13 cellular contexts compared by ENCODE assay signal in the genomic region with DNA sequence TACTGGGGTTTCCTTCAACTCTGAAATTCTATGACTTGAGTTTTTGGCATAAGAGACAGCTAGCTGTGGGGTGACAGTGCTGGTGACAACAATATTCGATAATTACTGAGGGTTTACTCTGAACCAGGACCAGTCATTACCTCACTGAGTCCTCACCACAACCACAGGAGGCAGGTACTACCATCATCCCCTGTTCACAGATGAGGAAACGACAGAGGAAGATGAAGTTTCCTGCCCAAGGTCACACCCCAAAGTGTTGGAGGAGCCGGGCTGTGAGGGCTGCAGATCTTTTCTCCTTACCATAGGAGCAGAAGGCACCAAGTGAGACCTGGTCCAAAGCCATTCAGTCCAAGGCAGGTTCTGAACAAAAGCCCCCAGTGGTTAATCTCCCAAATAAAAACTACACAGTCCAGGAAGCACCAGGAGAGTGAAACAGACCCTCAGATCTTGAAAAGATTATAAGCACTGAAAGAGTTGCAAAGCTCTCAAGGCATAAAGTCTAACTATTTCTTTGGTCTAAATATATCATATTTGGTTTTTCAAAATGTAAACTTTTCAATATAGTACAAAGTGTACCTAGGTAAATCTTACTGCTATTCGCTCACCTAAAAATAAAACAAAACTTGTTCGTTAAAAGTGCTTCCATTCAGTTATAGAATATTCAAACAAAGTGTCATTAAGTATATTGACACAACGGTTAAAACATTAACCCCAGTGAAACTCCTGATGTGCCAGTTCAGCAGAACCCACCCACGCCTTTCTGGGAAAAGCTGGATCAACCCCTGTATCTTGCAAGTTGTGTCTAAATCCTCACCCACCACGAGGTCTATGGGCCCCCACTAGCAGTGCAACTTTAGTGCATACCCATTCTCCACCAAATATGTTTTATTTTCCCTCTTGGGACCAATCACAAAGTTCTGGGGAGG.
A peak's percentile ranks its signal among the peaks of the same experiment; 100 is the strongest.
DNase-seq lines count a peak whose midpoint lies in the region; ATAC-seq, FAIRE-seq and TF ChIP-seq lines count a peak whose summit lies in the region.
"Had no signal": no experiment of that assay in that cellular context is flagged by ENCODE, and none has a peak within 500 bp of the region (broad histone marks: within the 10 kb centered on the region; RNA-seq: fewer than 3 reads in every experiment).

No MANE protein-coding gene starts in this region.

- peak; percentile 22 for ATAC-seq in HG02678 (IDR thresholded peaks at IDR 0.05; ENCODE audit: unreplicated experiment)
- ATAC-seq in activated CD8-positive, alpha-beta T cell treated with anti-CD3 and anti-CD28 coated beads for 36 hours: peak; percentile 94

- peaks cover 5% of the 10 kb centered on the region for H3K4me1 Mint-ChIP-seq in activated CD8-positive, alpha-beta T cell treated with anti-CD3 and anti-CD28 coated beads for 36 hours (ENCODE audit: low read depth)

- no peak overlapping the region for H3K27ac Mint-ChIP-seq in activated CD8-positive, alpha-beta T cell treated with anti-CD3 and anti-CD28 coated beads for 36 hours
- H3K27ac Mint-ChIP-seq: immature natural killer cell had no signal

- peaks cover 23 to 27% of the 10 kb centered on the region in 2 donors for H3K4me1 ChIP-seq in small intestine (ENCODE audit: control insufficient read depth in 2 of 2, insufficient read depth in 1 of 2, low read depth in 1 of 2, low read length in 1 of 2)
- H3K4me1 ChIP-seq: prostate gland had no signal

- H3K27me3 ChIP-seq in small intestine (ENCODE audit: control insufficient read depth in 2 of 2, insufficient read depth in 2 of 2, low read length in 2 of 2): no peaks in the 10 kb centered on the region
- H3K27me3 ChIP-seq in MG63: no peaks in the 10 kb centered on the region

- DNase-seq in DMS53 (lab: John Stamatoyannopoulos, UW): peak; percentile 39
- DNase-seq in DMS53 treated with DMSO at 0.1 percent for 48 hours (lab: John Stamatoyannopoulos, UW; ENCODE audit: unreplicated experiment): no peak
- peak; percentile 68 for DNase-seq in activated CD8-positive, alpha-beta T cell treated with anti-CD3 and anti-CD28 coated beads for 36 hours
- peak; percentile 63 for DNase-seq in small intestine
- no peak for DNase-seq in foreskin fibroblast
- no peak for DNase-seq in MG63
- DNase-seq in SIG-M5 (lab: John Stamatoyannopoulos, UW): no peak
- DNase-seq: 8988T, immature natural killer cell, NCI-H774 had no signal

- 12 to 56% (median 30%) methylated on average over 8 of the region's 8 CpGs for WGBS in small intestine, 3 donors

- no peak for TF ChIP-seq CTCF in activated CD8-positive, alpha-beta T cell treated with anti-CD3 and anti-CD28 coated beads for 36 hours (IDR thresholded peaks at IDR 0.05)
- no peak for TF ChIP-seq CTCF in foreskin fibroblast (IDR thresholded peaks at IDR 0.05; ENCODE audit: low read depth, low read length)

- H3K36me3 Mint-ChIP-seq in activated CD8-positive, alpha-beta T cell treated with anti-CD3 and anti-CD28 coated beads for 36 hours (ENCODE audit: low read depth): no peaks in the 10 kb centered on the region
- H3K36me3 Mint-ChIP-seq: immature natural killer cell had no signal

- H3K27me3 Mint-ChIP-seq in activated CD8-positive, alpha-beta T cell treated with anti-CD3 and anti-CD28 coated beads for 36 hours: no peaks in the 10 kb centered on the region

- H3K9me3 ChIP-seq in small intestine (ENCODE audit: control insufficient read depth, low read depth): no peaks in the 10 kb centered on the region
- no peaks in the 10 kb centered on the region for H3K9me3 ChIP-seq in MG63
- H3K9me3 ChIP-seq: prostate gland had no signal

- no peaks in the 10 kb centered on the region for H3K9me3 Mint-ChIP-seq in activated CD8-positive, alpha-beta T cell treated with anti-CD3 and anti-CD28 coated beads for 36 hours

- intact Hi-C loops in activated CD8-positive, alpha-beta T cell treated with anti-CD3 and anti-CD28 coated beads for 36 hours (cut with micrococcal nuclease): no loop called here

- peak overlapping the region in 1 of 2 donors; percentile 48 for H3K27ac ChIP-seq in small intestine (ENCODE audit: low read depth in 1 of 2, low read length in 1 of 2)
- H3K27ac ChIP-seq: prostate gland had no signal

- H3K4me3 ChIP-seq in small intestine (ENCODE audit: low read depth in 1 of 2, low read length in 2 of 2) (no peak overlapping the region), foreskin fibroblast (ENCODE audit: low read depth in 1 of 2, low read length in 2 of 2) (no peak overlapping the region), MG63 (no peak overlapping the region)
- H3K4me3 ChIP-seq: prostate gland had no signal

- no peak overlapping the region for H3K4me3 Mint-ChIP-seq in activated CD8-positive, alpha-beta T cell treated with anti-CD3 and anti-CD28 coated beads for 36 hours
- H3K4me3 Mint-ChIP-seq: immature natural killer cell had no signal

- POLR2A ChIA-PET in activated CD8-positive, alpha-beta T cell treated with anti-CD3 and anti-CD28 coated beads for 36 hours (lab: Charles Lee): no interaction called here

- H3K36me3 ChIP-seq in small intestine (ENCODE audit: control insufficient read depth in 2 of 2, insufficient read depth in 2 of 2, low read length in 2 of 2) (no peaks in the 10 kb centered on the region), MG63 (no peaks in the 10 kb centered on the region)
- H3K36me3 ChIP-seq: prostate gland had no signal

- CTCF ChIA-PET in activated CD8-positive, alpha-beta T cell treated with anti-CD3 and anti-CD28 coated beads for 36 hours (lab: Charles Lee): interaction anchor here (1.4 kb wide), 1 partner anchor 46 kb away, joined by 4 read pairs; no protein-coding TSS in a partner anchor

- FAIRE-seq in small intestine (lab: Jason Lieb, UNC): no peak
- FAIRE-seq: endometrium had no signal

Comparison
In these comparisons a context has a peak if more than half of its experiments do, and no peak if none do; other contexts are left out.
1. DNase-seq: peak in DMS53 (single experiment), activated CD8-positive, alpha-beta T cell treated with anti-CD3 and anti-CD28 coated beads for 36 hours (single experiment) and small intestine (single experiment); none in DMS53 treated with DMSO at 0.1 percent for 48 hours (single experiment), foreskin fibroblast (0 of 2), MG63 (single experiment) and SIG-M5 (single experiment).